Comparison of ENCODE assay signal across 25 cellular contexts in genomic region chr1:187943606-187944403, GRCh38.
DNase-seq lines count a peak whose midpoint lies in the region; ATAC-seq lines count a peak whose summit lies in the region.
"Had no signal": no experiment of that assay in that cellular context is flagged by ENCODE, and none has a peak within 500 bp of the region (broad histone marks: within the 10 kb centered on the region; RNA-seq: fewer than 3 reads in every experiment).

No MANE protein-coding gene starts in this region.

- DNase-seq in OCI-M1 (lab: John Stamatoyannopoulos, UW), result peak; percentile 72
- DNase-seq in iris pigment epithelial cell (ENCODE audit: low read depth), result peak; percentile 2
- DNase-seq in DMS 273 treated with DMSO at 0.1 percent for 48 hours (lab: John Stamatoyannopoulos, UW), result no peak
- no peak for DNase-seq in NCI-H2227 treated with DMSO at 0.1 percent for 48 hours (lab: John Stamatoyannopoulos, UW)
- DNase-seq in AG20443 (ENCODE audit: low spot score), result no peak
- DNase-seq: activated CD4-positive, alpha-beta T cell treated with anti-CD3 and anti-CD28 coated beads, Interleukin-2, amount 10 ng/mL, durations not matched to agents 7 days and 5 days; activated gamma-delta T cell treated with Interleukin-2 at 50 U/mL for 16 hours; caudate nucleus; DMS153; effector memory CD8-positive, alpha-beta T cell; erythroblast; HCEC 1CT; kidney; MG63; natural killer cell; NCI-H1417; NCI-H2081 treated with DMSO at 0.1 percent for 48 hours; NCI-H345; NCI-H69; nucleus accumbens; stimulated activated CD8-positive, alpha-beta memory T cell treated with anti-CD3 and anti-CD28 coated beads, Interleukin-4, amount 100 ng/mL, for 48 hours; T-cell had no signal

- ATAC-seq in GM18858 (IDR thresholded peaks at IDR 0.05; ENCODE audit: unreplicated experiment) (peak; percentile 33), HG02798 (IDR thresholded peaks at IDR 0.05; ENCODE audit: poor library complexity, unreplicated experiment) (peak; percentile 41)
- ATAC-seq: effector memory CD8-positive, alpha-beta T cell; natural killer cell; sciatic nerve; T-cell had no signal

Comparison
In these comparisons a context has a peak if more than half of its experiments do, and no peak if none do; other contexts are left out.
1. DNase-seq: peak in OCI-M1 (single experiment) and iris pigment epithelial cell (single experiment); none in DMS 273 treated with DMSO at 0.1 percent for 48 hours (single experiment), NCI-H2227 treated with DMSO at 0.1 percent for 48 hours (single experiment) and AG20443 (single experiment).